Comparison of ENCODE assay signal across 9 cellular contexts in genomic region chr21:34669149-34669879, GRCh38. TPM values are rescaled to one million over a fixed set of nuclear protein-coding genes. Genes with fewer than 3 reads are reported as not detected.
DNase-seq lines count a peak whose midpoint lies in the region; ATAC-seq and TF ChIP-seq lines count a peak whose summit lies in the region.
"Had no signal": no experiment of that assay in that cellular context is flagged by ENCODE, and none has a peak within 500 bp of the region (broad histone marks: within the 10 kb centered on the region; RNA-seq: fewer than 3 reads in every experiment).

No MANE protein-coding gene starts in this region.

- DNase-seq in activated T-cell treated with anti-CD3 and anti-CD28 coated beads, Interleukin-2, amount 50 U/mL, for 72 hours = peak; percentile 52 to 53
- DNase-seq in thoracic aorta (ENCODE audit: low spot score) (no peak), mucosa of gallbladder (ENCODE audit: low spot score) (no peak), A172 (ENCODE audit: low spot score) (no peak)
- DNase-seq in central memory CD4-positive, alpha-beta T cell = no peak

- H3K27me3 Mint-ChIP-seq in activated T-cell treated with anti-CD3 and anti-CD28 coated beads, Interleukin-2, amount 50 U/mL, for 72 hours (ENCODE audit: low read depth) = peaks cover 76% of the 10 kb centered on the region

- H3K4me2 ChIP-seq in BLaER1 = peak overlapping the region; percentile 68

- H3K4me3 ChIP-seq in BLaER1 (peak overlapping the region; percentile 55), thoracic aorta (peak overlapping the region; percentile 67)

- ATAC-seq in GM21825 (IDR thresholded peaks at IDR 0.05; ENCODE audit: unreplicated experiment) (peak; percentile 66), thoracic aorta (ENCODE audit: insufficient number of reproducible peaks, low FRiP score, low read depth) (no peak)
- peak; percentile 85 to 86 for ATAC-seq in activated T-cell treated with anti-CD3 and anti-CD28 coated beads, Interleukin-2, amount 50 U/mL, for 72 hours (replicated peaks in 1 of 2)

- peaks cover 7% of the 10 kb centered on the region; the same call in 1 of the 2 replicates for H4K20me1 ChIP-seq in BLaER1

- H3K27ac ChIP-seq in BLaER1 (no peak overlapping the region), layer of hippocampus (ENCODE audit: low read depth, low read length) (peak overlapping the region; percentile 57), thoracic aorta (no peak overlapping the region)

- no peaks in the 10 kb centered on the region for H3K9me3 Mint-ChIP-seq in activated T-cell treated with anti-CD3 and anti-CD28 coated beads, Interleukin-2, amount 50 U/mL, for 72 hours
- H3K9me3 Mint-ChIP-seq: activated naive CD4-positive, alpha-beta T cell treated with anti-CD3 and anti-CD28 coated beads, Interleukin-2, amount 50 U/mL, for 24 hours had no signal

- H3K27me3 ChIP-seq in BLaER1 (peaks cover 62% of the 10 kb centered on the region), layer of hippocampus (ENCODE audit: control insufficient read depth, insufficient read depth, low read length) (peaks cover 27% of the 10 kb centered on the region), thoracic aorta (replicated peaks; ENCODE audit: insufficient read depth) (no peaks in the 10 kb centered on the region)

- H3K4me1 ChIP-seq in BLaER1 (peaks cover 6% of the 10 kb centered on the region), thoracic aorta (ENCODE audit: control insufficient read depth in 1 of 2, low read depth in 2 of 2) (peaks cover 15 to 16% of the 10 kb centered on the region in 2 donors)

- H3K9me3 ChIP-seq in BLaER1 = peaks cover 31% of the 10 kb centered on the region
- no peaks in the 10 kb centered on the region for H3K9me3 ChIP-seq in thoracic aorta

- no peak for TF ChIP-seq CTCF in thoracic aorta (IDR thresholded peaks at IDR 0.05)

- no peak overlapping the region for H3K27ac Mint-ChIP-seq in activated T-cell treated with anti-CD3 and anti-CD28 coated beads, Interleukin-2, amount 50 U/mL, for 72 hours
- H3K27ac Mint-ChIP-seq: activated naive CD4-positive, alpha-beta T cell treated with anti-CD3 and anti-CD28 coated beads, Interleukin-2, amount 50 U/mL, for 24 hours had no signal

- H3K4me1 Mint-ChIP-seq in activated T-cell treated with anti-CD3 and anti-CD28 coated beads, Interleukin-2, amount 50 U/mL, for 72 hours (ENCODE audit: low read depth) = peaks cover 18% of the 10 kb centered on the region

- H3K36me3 ChIP-seq in BLaER1 (no peaks in the 10 kb centered on the region), thoracic aorta (no peaks in the 10 kb centered on the region)

- H3K36me3 Mint-ChIP-seq in activated T-cell treated with anti-CD3 and anti-CD28 coated beads, Interleukin-2, amount 50 U/mL, for 72 hours (ENCODE audit: insufficient read depth in 2 of 2) = no peaks in the 10 kb centered on the region
- H3K36me3 Mint-ChIP-seq: activated naive CD4-positive, alpha-beta T cell treated with anti-CD3 and anti-CD28 coated beads, Interleukin-2, amount 50 U/mL, for 24 hours had no signal

- no peak overlapping the region for H3K9ac ChIP-seq in BLaER1

- H3K4me3 Mint-ChIP-seq in activated T-cell treated with anti-CD3 and anti-CD28 coated beads, Interleukin-2, amount 50 U/mL, for 72 hours = peak overlapping the region; percentile 66 to 70

RNA-seq across cellular contexts. Expression of gene CLIC6, which starts 0.5 kb away (rescaled TPM):
- 1 to 10 TPM in 1 of 2 donors, under 1 TPM in 1; 0.82 to 1.6 TPM for total RNA-seq in activated T-cell treated with anti-CD3 and anti-CD28 coated beads, Interleukin-2, amount 50 U/mL, for 72 hours
- total RNA-seq in thoracic aorta = 1 to 10 TPM; 2.8 to 7.3 TPM
- 30.3 TPM for total RNA-seq in mucosa of gallbladder
- total RNA-seq in A172 (2014; rRNA removed; shearing (Covaris generic)) = not detected in 2 replicates

RNA-seq across cellular contexts. Expression of gene RCAN1, which starts 54.4 kb away (rescaled TPM):
- 10 to 100 TPM; 11.7 to 13.3 TPM for total RNA-seq in activated T-cell treated with anti-CD3 and anti-CD28 coated beads, Interleukin-2, amount 50 U/mL, for 72 hours
- total RNA-seq in thoracic aorta = 10 to 100 TPM; 39.3 to 45.2 TPM
- total RNA-seq in mucosa of gallbladder = 30.9 TPM
- total RNA-seq in A172 (2014; rRNA removed; shearing (Covaris generic)) = 56.2 and 61.5 TPM in 2 replicates

Comparison
In these comparisons a context has a peak if more than half of its experiments do, and no peak if none do; other contexts are left out.
1. DNase-seq: peak in activated T-cell treated with anti-CD3 and anti-CD28 coated beads, Interleukin-2, amount 50 U/mL, for 72 hours (2 of 2); none in thoracic aorta (single experiment), central memory CD4-positive, alpha-beta T cell (single experiment), mucosa of gallbladder (single experiment) and A172 (single experiment).